In the genomic region with DNA sequence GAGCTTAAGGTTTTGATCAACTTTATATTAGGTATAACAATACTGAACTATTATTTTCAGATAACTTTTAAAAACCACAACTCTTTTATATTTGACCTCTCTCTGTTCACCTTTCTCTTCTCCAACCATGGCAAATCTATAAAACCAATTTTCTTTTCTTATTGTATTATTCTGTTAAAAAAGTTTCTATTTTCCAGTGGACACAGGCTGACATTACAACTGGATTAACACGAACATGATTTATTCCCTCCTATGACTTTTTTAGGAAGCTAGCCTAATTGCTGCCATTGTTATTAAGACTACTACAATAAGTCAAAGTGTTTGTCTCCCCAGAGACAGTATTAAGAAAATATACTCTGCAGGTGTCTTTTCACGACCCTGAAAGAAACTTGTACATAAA, we compare ENCODE assay signal across 1 cellular context.
TF ChIP-seq lines count a peak whose summit lies in the region.

No MANE protein-coding gene starts in this region.

TF ChIP-seq in SK-N-SH, 30 proteins besides CTCF, POLR2A, EP300 and RAD21 (continued from another document):
- TF ChIP-seq, protein P1, sequence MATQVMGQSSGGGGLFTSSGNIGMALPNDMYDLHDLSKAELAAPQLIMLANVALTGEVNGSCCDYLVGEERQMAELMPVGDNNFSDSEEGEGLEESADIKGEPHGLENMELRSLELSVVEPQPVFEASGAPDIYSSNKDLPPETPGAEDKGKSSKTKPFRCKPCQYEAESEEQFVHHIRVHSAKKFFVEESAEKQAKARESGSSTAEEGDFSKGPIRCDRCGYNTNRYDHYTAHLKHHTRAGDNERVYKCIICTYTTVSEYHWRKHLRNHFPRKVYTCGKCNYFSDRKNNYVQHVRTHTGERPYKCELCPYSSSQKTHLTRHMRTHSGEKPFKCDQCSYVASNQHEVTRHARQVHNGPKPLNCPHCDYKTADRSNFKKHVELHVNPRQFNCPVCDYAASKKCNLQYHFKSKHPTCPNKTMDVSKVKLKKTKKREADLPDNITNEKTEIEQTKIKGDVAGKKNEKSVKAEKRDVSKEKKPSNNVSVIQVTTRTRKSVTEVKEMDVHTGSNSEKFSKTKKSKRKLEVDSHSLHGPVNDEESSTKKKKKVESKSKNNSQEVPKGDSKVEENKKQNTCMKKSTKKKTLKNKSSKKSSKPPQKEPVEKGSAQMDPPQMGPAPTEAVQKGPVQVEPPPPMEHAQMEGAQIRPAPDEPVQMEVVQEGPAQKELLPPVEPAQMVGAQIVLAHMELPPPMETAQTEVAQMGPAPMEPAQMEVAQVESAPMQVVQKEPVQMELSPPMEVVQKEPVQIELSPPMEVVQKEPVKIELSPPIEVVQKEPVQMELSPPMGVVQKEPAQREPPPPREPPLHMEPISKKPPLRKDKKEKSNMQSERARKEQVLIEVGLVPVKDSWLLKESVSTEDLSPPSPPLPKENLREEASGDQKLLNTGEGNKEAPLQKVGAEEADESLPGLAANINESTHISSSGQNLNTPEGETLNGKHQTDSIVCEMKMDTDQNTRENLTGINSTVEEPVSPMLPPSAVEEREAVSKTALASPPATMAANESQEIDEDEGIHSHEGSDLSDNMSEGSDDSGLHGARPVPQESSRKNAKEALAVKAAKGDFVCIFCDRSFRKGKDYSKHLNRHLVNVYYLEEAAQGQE (IDR thresholded peaks at IDR 0.05; ENCODE audit: low read depth, low read length), result no peak
- TF ChIP-seq, protein P2, sequence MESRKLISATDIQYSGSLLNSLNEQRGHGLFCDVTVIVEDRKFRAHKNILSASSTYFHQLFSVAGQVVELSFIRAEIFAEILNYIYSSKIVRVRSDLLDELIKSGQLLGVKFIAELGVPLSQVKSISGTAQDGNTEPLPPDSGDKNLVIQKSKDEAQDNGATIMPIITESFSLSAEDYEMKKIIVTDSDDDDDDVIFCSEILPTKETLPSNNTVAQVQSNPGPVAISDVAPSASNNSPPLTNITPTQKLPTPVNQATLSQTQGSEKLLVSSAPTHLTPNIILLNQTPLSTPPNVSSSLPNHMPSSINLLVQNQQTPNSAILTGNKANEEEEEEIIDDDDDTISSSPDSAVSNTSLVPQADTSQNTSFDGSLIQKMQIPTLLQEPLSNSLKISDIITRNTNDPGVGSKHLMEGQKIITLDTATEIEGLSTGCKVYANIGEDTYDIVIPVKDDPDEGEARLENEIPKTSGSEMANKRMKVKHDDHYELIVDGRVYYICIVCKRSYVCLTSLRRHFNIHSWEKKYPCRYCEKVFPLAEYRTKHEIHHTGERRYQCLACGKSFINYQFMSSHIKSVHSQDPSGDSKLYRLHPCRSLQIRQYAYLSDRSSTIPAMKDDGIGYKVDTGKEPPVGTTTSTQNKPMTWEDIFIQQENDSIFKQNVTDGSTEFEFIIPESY (IDR thresholded peaks at IDR 0.05; ENCODE audit: borderline replicate concordance, low read depth), result no peak
- no peak for TF ChIP-seq TCF12 (IDR thresholded peaks at IDR 0.05)
- TF ChIP-seq YY1 (IDR thresholded peaks at IDR 0.05; ENCODE audit: low read depth), result no peak
- no peak for TF ChIP-seq FOXM1 (IDR thresholded peaks at IDR 0.05; ENCODE audit: low read depth)
- no peak for TF ChIP-seq FOSL2 (IDR thresholded peaks at IDR 0.05; ENCODE audit: borderline replicate concordance, low read depth)
- no peak for TF ChIP-seq GATA2 (CRISPR knock-in tag; IDR thresholded peaks at IDR 0.05)
- no peak for TF ChIP-seq SMC3 (IDR thresholded peaks at IDR 0.05; ENCODE audit: low read depth, low read length)
- no peak for TF ChIP-seq TEAD4 (IDR thresholded peaks at IDR 0.05; ENCODE audit: borderline replicate concordance, insufficient read depth)
- no peak for TF ChIP-seq JUND (IDR thresholded peaks at IDR 0.05)
- no peak for TF ChIP-seq RFX5 (IDR thresholded peaks at IDR 0.05; ENCODE audit: low read length)
- no peak for TF ChIP-seq FOXJ3 (CRISPR knock-in tag; IDR thresholded peaks at IDR 0.05)
